In the genomic region with DNA sequence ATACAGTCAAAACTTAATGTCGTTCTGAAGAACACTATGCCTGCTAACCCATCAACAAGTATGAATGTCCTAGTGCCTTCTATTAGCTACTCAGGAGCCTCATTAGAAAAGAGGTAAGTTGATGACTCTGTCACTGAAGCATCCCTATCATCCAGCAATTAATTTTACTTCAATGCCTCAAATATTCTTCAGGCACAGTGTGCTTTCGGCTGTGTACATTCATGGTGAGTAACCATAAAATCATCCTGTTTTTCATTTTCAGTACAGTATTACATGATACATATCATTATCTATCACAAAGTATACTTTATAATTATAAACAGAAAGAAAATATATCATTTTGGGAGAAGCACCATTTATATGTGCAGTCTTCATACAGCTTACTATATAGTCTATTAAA, we compare ENCODE assay signal across 24 cellular contexts.
"Had no signal": no experiment of that assay in that cellular context is flagged by ENCODE, and none has a peak within 500 bp of the region (broad histone marks: within the 10 kb centered on the region; RNA-seq: fewer than 3 reads in every experiment).

No MANE protein-coding gene starts in this region.

- H3K9me3 Mint-ChIP-seq: nephron; neural progenitor cell; stimulated activated naive B cell treated with anti-CD40 and anti-IgM and Interleukin-4, amounts not matched to agents 10 μg/mL and 1 μg/mL and 100 μg/mL, for 72 hours; stimulated activated naive CD8-positive, alpha-beta T cell treated with anti-CD3 and anti-CD28 coated beads, Interleukin-15, Interleukin-2, amounts not matched to agents 100 ng/mL and 50 ng/mL, for 24 hours had no signal

- H3K27ac Mint-ChIP-seq: natural killer cell; nephron; neural progenitor cell; progenitor cell of endocrine pancreas; stimulated activated effector memory CD8-positive, alpha-beta T cell treated with anti-CD3 and anti-CD28 coated beads, Interleukin-12 subunit alpha, Interleukin-12 subunit beta, amount 100 ng/mL, for 72 hours; stimulated activated naive B cell treated with anti-CD40 and anti-IgM and Interleukin-4, amounts not matched to agents 10 μg/mL and 1 μg/mL and 100 μg/mL, for 72 hours; stimulated activated naive CD8-positive, alpha-beta T cell treated with anti-CD3 and anti-CD28 coated beads, Interleukin-15, Interleukin-2, amounts not matched to agents 100 ng/mL and 50 ng/mL, for 24 hours had no signal

- H3K4me3 Mint-ChIP-seq: natural killer cell; nephron; neural progenitor cell; stimulated activated effector memory CD8-positive, alpha-beta T cell treated with anti-CD3 and anti-CD28 coated beads, Interleukin-12 subunit alpha, Interleukin-12 subunit beta, amount 100 ng/mL, for 72 hours; stimulated activated naive B cell treated with anti-CD40 and anti-IgM and Interleukin-4, amounts not matched to agents 10 μg/mL and 1 μg/mL and 100 μg/mL, for 72 hours; stimulated activated naive CD8-positive, alpha-beta T cell treated with anti-CD3 and anti-CD28 coated beads, Interleukin-15, Interleukin-2, amounts not matched to agents 100 ng/mL and 50 ng/mL, for 24 hours had no signal

- DNase-seq: natural killer cell; occipital lobe; ovary; posterior cingulate gyrus; psoas muscle; right cardiac atrium; right lobe of liver; sigmoid colon; small intestine; stimulated activated CD4-positive, alpha-beta T cell treated with anti-CD3 and anti-CD28 coated beads, Interleukin-15, amount 100 ng/mL, for 24 hours; stimulated activated CD4-positive, alpha-beta T cell treated with anti-CD3 and anti-CD28 coated beads, Interleukin-2, amount 100 ng/mL, for 24 hours; stimulated activated CD4-positive, alpha-beta T cell treated with anti-CD3 and anti-CD28 coated beads, Interleukin-2, amount 100 ng/mL, for 48 hours; stimulated activated CD4-positive, alpha-beta T cell treated with anti-CD3 and anti-CD28 coated beads, Interleukin-4, amount 100 ng/mL, for 24 hours; stimulated activated naive B cell treated with anti-CD40 and anti-IgM and Interleukin-4, amounts not matched to agents 10 μg/mL and 1 μg/mL and 100 μg/mL, for 72 hours; stimulated activated naive CD4-positive, alpha-beta T cell treated with Interleukin-2 at 50 U/mL for 16 hours; stomach; thyroid gland; trophoblast cell; upper lobe of left lung had no signal

- H3K27me3 Mint-ChIP-seq: stimulated activated naive B cell treated with anti-CD40 and anti-IgM and Interleukin-4, amounts not matched to agents 10 μg/mL and 1 μg/mL and 100 μg/mL, for 72 hours; stimulated activated naive CD8-positive, alpha-beta T cell treated with anti-CD3 and anti-CD28 coated beads, Interleukin-15, Interleukin-2, amounts not matched to agents 100 ng/mL and 50 ng/mL, for 24 hours had no signal

- ATAC-seq: natural killer cell; psoas muscle; right cardiac atrium; right lobe of liver; stimulated activated effector memory CD8-positive, alpha-beta T cell treated with anti-CD3 and anti-CD28 coated beads, Interleukin-12 subunit alpha, Interleukin-12 subunit beta, amount 100 ng/mL, for 72 hours; stimulated activated naive B cell treated with anti-CD40 and anti-IgM and Interleukin-4, amounts not matched to agents 10 μg/mL and 1 μg/mL and 100 μg/mL, for 72 hours had no signal

- H3K4me1 Mint-ChIP-seq: natural killer cell; nephron; neural progenitor cell; stimulated activated effector memory CD8-positive, alpha-beta T cell treated with anti-CD3 and anti-CD28 coated beads, Interleukin-12 subunit alpha, Interleukin-12 subunit beta, amount 100 ng/mL, for 72 hours; stimulated activated naive B cell treated with anti-CD40 and anti-IgM and Interleukin-4, amounts not matched to agents 10 μg/mL and 1 μg/mL and 100 μg/mL, for 72 hours had no signal

- H3K36me3 Mint-ChIP-seq: natural killer cell; neural progenitor cell; stimulated activated effector memory CD8-positive, alpha-beta T cell treated with anti-CD3 and anti-CD28 coated beads, Interleukin-12 subunit alpha, Interleukin-12 subunit beta, amount 100 ng/mL, for 72 hours; stimulated activated naive B cell treated with anti-CD40 and anti-IgM and Interleukin-4, amounts not matched to agents 10 μg/mL and 1 μg/mL and 100 μg/mL, for 72 hours had no signal
